ENCODE assay signal across 8 cellular contexts in genomic region chr16:49854227-49855203, GRCh38. TPM values are rescaled to one million over a fixed set of nuclear protein-coding genes. Genes with fewer than 3 reads are reported as not detected.
DNase-seq lines count a peak whose midpoint lies in the region.

No MANE protein-coding gene starts in this region.

- H3K4me1 Mint-ChIP-seq in activated naive CD4-positive, alpha-beta T cell treated with anti-CD3 and anti-CD28 coated beads, Interleukin-2, amount 50 U/mL, for 24 hours, result peaks cover 9% of the 10 kb centered on the region

- no peaks in the 10 kb centered on the region for H3K36me3 ChIP-seq in MG63
- H3K36me3 ChIP-seq in mucosa of stomach (ENCODE audit: control insufficient read depth, insufficient read depth, low read length), result no peaks in the 10 kb centered on the region

- peaks cover 20% of the 10 kb centered on the region for H3K4me1 ChIP-seq in mucosa of stomach (ENCODE audit: control insufficient read depth, insufficient read depth, low read length)

- H3K27ac Mint-ChIP-seq in activated naive CD4-positive, alpha-beta T cell treated with anti-CD3 and anti-CD28 coated beads, Interleukin-2, amount 50 U/mL, for 24 hours, result no peak overlapping the region

- H3K9me3 Mint-ChIP-seq in activated naive CD4-positive, alpha-beta T cell treated with anti-CD3 and anti-CD28 coated beads, Interleukin-2, amount 50 U/mL, for 24 hours, result no peaks in the 10 kb centered on the region

- H3K4me3 ChIP-seq in MG63 (peak overlapping the region; percentile 44), mucosa of stomach (ENCODE audit: low read length) (peak overlapping the region; percentile 14)

- H3K9me3 ChIP-seq in MG63 (no peaks in the 10 kb centered on the region), mucosa of stomach (ENCODE audit: control insufficient read depth, low read length) (no peaks in the 10 kb centered on the region)

- peak overlapping the region; percentile 34 for H3K9ac ChIP-seq in mucosa of stomach (ENCODE audit: low read length)

- peak overlapping the region; percentile 76 for H3K4me3 Mint-ChIP-seq in activated naive CD4-positive, alpha-beta T cell treated with anti-CD3 and anti-CD28 coated beads, Interleukin-2, amount 50 U/mL, for 24 hours

- no peaks in the 10 kb centered on the region for H3K36me3 Mint-ChIP-seq in activated naive CD4-positive, alpha-beta T cell treated with anti-CD3 and anti-CD28 coated beads, Interleukin-2, amount 50 U/mL, for 24 hours

- H3K27me3 Mint-ChIP-seq in activated naive CD4-positive, alpha-beta T cell treated with anti-CD3 and anti-CD28 coated beads, Interleukin-2, amount 50 U/mL, for 24 hours, result peaks cover 26% of the 10 kb centered on the region

- DNase-seq in activated naive CD4-positive, alpha-beta T cell treated with anti-CD3 and anti-CD28 coated beads, Interleukin-2, amount 50 U/mL, for 16 hours, result no peak
- peak; percentile 41 for DNase-seq in MG63
- DNase-seq in dermis blood vessel endothelial cell, result peak; percentile 45
- DNase-seq in NK-92 (lab: John Stamatoyannopoulos, UW; ENCODE audit: unreplicated experiment), result no peak
- DNase-seq in SHP77 treated with DMSO at 0.1 percent for 48 hours (lab: John Stamatoyannopoulos, UW), result no peak
- DNase-seq in activated CD4-positive, alpha-beta T cell treated with anti-CD3 and anti-CD28 coated beads, Interleukin-2, amount 50 U/mL, for 4 hours, result no peak

- H3K27me3 ChIP-seq in MG63 (peaks cover 18% of the 10 kb centered on the region), mucosa of stomach (ENCODE audit: control insufficient read depth, insufficient read depth, low read length) (peaks cover 49% of the 10 kb centered on the region)

RNA-seq across cellular contexts. Expression of gene ZNF423, which starts 1.4 kb away (rescaled TPM):
- 0.07 TPM in 1 of 2 replicates, not detected in the other for total RNA-seq in MG63 (2014; rRNA removed; shearing (Covaris generic); ENCODE audit: low replicate concordance)
- 7.1 and 13.4 TPM in 2 replicates for total RNA-seq in dermis blood vessel endothelial cell

Comparison
In these comparisons a context has a peak if more than half of its experiments do, and no peak if none do; other contexts are left out.
1. DNase-seq: peak in MG63 (single experiment) and dermis blood vessel endothelial cell (single experiment); none in activated naive CD4-positive, alpha-beta T cell treated with anti-CD3 and anti-CD28 coated beads, Interleukin-2, amount 50 U/mL, for 16 hours (single experiment), NK-92 (single experiment), SHP77 treated with DMSO at 0.1 percent for 48 hours (single experiment) and activated CD4-positive, alpha-beta T cell treated with anti-CD3 and anti-CD28 coated beads, Interleukin-2, amount 50 U/mL, for 4 hours (0 of 2).